Comparison of ENCODE assay signal across 2 cellular contexts in the genomic region with DNA sequence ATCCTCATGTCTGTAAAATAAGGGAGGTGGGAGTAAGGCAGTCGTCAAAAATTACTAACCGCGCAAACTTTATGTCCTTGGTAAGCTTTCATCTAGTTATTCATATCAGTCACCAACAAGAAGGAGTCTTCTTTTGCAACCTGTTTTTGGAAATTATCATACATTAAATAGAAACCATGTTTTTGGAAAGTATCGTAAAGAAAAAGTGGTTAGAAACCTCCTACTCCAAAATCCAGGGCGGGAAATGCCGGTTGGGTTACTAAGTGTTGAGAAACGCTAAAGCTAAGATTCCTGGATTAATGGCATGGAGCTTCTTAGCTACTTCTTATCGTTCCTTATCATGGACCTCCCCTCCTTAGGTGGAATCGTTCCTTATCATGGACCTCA.
TF ChIP-seq lines count a peak whose summit lies in the region.

No MANE protein-coding gene starts in this region.

TF ChIP-seq in HEK293, 187 proteins besides CTCF, POLR2A, EP300 and RAD21:
- TF ChIP-seq ZBTB8A (tag by site-specific recombination; IDR thresholded peaks at IDR 0.05) (no peak), GLI2 (tag by site-specific recombination; IDR thresholded peaks at IDR 0.05; ENCODE audit: borderline replicate concordance, low read depth) (no peak), ZIC2 (tag by site-specific recombination; IDR thresholded peaks at IDR 0.05) (no peak), ZNF654 (tag by site-specific recombination; IDR thresholded peaks at IDR 0.05; ENCODE audit: low read depth) (no peak)
- TF ChIP-seq, protein P1, sequence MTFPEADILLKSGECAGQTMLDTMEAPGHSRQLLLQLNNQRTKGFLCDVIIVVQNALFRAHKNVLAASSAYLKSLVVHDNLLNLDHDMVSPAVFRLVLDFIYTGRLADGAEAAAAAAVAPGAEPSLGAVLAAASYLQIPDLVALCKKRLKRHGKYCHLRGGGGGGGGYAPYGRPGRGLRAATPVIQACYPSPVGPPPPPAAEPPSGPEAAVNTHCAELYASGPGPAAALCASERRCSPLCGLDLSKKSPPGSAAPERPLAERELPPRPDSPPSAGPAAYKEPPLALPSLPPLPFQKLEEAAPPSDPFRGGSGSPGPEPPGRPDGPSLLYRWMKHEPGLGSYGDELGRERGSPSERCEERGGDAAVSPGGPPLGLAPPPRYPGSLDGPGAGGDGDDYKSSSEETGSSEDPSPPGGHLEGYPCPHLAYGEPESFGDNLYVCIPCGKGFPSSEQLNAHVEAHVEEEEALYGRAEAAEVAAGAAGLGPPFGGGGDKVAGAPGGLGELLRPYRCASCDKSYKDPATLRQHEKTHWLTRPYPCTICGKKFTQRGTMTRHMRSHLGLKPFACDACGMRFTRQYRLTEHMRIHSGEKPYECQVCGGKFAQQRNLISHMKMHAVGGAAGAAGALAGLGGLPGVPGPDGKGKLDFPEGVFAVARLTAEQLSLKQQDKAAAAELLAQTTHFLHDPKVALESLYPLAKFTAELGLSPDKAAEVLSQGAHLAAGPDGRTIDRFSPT (tag by site-specific recombination; IDR thresholded peaks at IDR 0.05) = no peak
- TF ChIP-seq, protein P2, sequence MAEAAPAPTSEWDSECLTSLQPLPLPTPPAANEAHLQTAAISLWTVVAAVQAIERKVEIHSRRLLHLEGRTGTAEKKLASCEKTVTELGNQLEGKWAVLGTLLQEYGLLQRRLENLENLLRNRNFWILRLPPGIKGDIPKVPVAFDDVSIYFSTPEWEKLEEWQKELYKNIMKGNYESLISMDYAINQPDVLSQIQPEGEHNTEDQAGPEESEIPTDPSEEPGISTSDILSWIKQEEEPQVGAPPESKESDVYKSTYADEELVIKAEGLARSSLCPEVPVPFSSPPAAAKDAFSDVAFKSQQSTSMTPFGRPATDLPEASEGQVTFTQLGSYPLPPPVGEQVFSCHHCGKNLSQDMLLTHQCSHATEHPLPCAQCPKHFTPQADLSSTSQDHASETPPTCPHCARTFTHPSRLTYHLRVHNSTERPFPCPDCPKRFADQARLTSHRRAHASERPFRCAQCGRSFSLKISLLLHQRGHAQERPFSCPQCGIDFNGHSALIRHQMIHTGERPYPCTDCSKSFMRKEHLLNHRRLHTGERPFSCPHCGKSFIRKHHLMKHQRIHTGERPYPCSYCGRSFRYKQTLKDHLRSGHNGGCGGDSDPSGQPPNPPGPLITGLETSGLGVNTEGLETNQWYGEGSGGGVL (tag by site-specific recombination; IDR thresholded peaks at IDR 0.05) = no peak
- TF ChIP-seq, protein P3, sequence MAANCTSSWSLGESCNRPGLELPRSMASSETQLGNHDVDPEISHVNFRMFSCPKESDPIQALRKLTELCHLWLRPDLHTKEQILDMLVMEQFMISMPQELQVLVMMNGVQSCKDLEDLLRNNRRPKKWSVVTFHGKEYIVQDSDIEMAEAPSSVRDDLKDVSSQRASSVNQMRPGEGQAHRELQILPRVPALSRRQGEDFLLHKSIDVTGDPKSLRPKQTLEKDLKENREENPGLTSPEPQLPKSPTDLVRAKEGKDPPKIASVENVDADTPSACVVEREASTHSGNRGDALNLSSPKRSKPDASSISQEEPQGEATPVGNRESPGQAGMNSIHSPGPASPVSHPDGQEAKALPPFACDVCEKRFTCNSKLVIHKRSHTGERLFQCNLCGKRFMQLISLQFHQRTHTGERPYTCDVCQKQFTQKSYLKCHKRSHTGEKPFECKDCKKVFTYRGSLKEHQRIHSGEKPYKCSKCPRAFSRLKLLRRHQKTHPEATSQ (tag by site-specific recombination; IDR thresholded peaks at IDR 0.05) = no peak

TF ChIP-seq in GM12878, 131 proteins besides CTCF, POLR2A, EP300 and RAD21:
- TF ChIP-seq CHD1 (IDR thresholded peaks at IDR 0.05; ENCODE audit: low read depth, low read length) = no peak
- no peak for TF ChIP-seq CEBPB (IDR thresholded peaks at IDR 0.05; ENCODE audit: borderline replicate concordance in 1 of 2, low read depth in 2 of 2, low read length in 2 of 2)
- no peak for TF ChIP-seq TARDBP (IDR thresholded peaks at IDR 0.05; ENCODE audit: borderline replicate concordance)
- no peak for TF ChIP-seq NFIC (IDR thresholded peaks at IDR 0.05; ENCODE audit: low read depth, low read length)
- TF ChIP-seq STAT1 (conservative IDR thresholded peaks at IDR 0.05) = no peak
- no peak for TF ChIP-seq TCF12 (IDR thresholded peaks at IDR 0.05; ENCODE audit: low read depth, low read length)
- TF ChIP-seq ZNF217 (IDR thresholded peaks at IDR 0.05) = no peak
- no peak for TF ChIP-seq EZH2 (IDR thresholded peaks at IDR 0.05; ENCODE audit: borderline replicate concordance, control insufficient read depth, low read depth, low read length)
- TF ChIP-seq, protein P4, sequence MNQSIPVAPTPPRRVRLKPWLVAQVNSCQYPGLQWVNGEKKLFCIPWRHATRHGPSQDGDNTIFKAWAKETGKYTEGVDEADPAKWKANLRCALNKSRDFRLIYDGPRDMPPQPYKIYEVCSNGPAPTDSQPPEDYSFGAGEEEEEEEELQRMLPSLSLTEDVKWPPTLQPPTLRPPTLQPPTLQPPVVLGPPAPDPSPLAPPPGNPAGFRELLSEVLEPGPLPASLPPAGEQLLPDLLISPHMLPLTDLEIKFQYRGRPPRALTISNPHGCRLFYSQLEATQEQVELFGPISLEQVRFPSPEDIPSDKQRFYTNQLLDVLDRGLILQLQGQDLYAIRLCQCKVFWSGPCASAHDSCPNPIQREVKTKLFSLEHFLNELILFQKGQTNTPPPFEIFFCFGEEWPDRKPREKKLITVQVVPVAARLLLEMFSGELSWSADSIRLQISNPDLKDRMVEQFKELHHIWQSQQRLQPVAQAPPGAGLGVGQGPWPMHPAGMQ (IDR thresholded peaks at IDR 0.05; ENCODE audit: borderline replicate concordance) = no peak
- TF ChIP-seq, protein P5, sequence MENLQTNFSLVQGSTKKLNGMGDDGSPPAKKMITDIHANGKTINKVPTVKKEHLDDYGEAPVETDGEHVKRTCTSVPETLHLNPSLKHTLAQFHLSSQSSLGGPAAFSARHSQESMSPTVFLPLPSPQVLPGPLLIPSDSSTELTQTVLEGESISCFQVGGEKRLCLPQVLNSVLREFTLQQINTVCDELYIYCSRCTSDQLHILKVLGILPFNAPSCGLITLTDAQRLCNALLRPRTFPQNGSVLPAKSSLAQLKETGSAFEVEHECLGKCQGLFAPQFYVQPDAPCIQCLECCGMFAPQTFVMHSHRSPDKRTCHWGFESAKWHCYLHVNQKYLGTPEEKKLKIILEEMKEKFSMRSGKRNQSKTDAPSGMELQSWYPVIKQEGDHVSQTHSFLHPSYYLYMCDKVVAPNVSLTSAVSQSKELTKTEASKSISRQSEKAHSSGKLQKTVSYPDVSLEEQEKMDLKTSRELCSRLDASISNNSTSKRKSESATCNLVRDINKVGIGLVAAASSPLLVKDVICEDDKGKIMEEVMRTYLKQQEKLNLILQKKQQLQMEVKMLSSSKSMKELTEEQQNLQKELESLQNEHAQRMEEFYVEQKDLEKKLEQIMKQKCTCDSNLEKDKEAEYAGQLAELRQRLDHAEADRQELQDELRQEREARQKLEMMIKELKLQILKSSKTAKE (IDR thresholded peaks at IDR 0.05; ENCODE audit: low read depth, poor library complexity, severe bottlenecking) = no peak
- no peak for TF ChIP-seq CBX5 (IDR thresholded peaks at IDR 0.05; ENCODE audit: low read depth)
- no peak for TF ChIP-seq WRNIP1 (IDR thresholded peaks at IDR 0.05; ENCODE audit: borderline replicate concordance, low read depth, low read length)
- TF ChIP-seq, protein P6, sequence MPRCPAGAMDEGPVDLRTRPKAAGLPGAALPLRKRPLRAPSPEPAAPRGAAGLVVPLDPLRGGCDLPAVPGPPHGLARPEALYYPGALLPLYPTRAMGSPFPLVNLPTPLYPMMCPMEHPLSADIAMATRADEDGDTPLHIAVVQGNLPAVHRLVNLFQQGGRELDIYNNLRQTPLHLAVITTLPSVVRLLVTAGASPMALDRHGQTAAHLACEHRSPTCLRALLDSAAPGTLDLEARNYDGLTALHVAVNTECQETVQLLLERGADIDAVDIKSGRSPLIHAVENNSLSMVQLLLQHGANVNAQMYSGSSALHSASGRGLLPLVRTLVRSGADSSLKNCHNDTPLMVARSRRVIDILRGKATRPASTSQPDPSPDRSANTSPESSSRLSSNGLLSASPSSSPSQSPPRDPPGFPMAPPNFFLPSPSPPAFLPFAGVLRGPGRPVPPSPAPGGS (IDR thresholded peaks at IDR 0.05; ENCODE audit: borderline replicate concordance, insufficient read depth, low read depth, low read length, poor library complexity, severe bottlenecking) = no peak
- no peak for TF ChIP-seq GABPA (IDR thresholded peaks at IDR 0.05; ENCODE audit: low read depth)
- no peak for TF ChIP-seq DPF2 (IDR thresholded peaks at IDR 0.05)
